Comparison of ENCODE assay signal across 9 cellular contexts in the genomic region with DNA sequence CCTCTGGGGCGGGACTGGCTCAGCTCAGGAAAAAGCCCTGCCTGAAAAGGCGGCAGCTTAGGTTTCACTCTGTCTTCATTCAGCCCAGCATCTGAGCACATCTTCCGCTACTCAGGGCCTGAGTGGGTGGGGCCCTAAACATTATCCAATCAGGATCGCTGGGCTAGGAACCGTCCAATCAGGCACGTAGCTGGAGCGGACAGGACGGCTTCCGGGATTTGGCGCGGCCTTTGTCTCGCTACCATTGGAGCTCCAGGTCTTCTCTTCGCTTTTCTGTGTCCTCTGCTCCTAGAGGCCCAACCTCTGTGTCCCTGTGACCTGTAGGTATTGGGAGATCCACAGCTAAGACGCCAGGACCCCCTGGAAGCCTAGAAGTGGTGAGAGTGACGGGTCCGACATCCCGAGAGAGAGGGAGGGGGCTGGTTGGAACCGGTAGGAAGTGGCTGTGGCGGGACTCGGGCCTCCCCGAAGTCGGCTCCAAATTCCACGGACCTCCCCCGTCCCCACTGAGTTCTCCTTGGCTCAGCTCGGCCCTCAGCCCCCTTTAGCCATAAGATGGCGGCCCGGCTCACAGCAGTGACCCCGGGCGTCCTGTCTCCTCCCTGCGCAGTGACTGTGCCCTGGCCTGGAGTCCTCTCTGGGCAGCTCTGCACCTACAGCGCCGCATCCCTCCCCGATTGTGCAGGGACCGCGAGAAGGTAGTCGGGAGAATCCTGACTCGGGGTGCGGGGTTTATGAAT.
DNase-seq lines count a peak whose midpoint lies in the region; ATAC-seq, FAIRE-seq and TF ChIP-seq lines count a peak whose summit lies in the region.
"Had no signal": no experiment of that assay in that cellular context is flagged by ENCODE, and none has a peak within 500 bp of the region (broad histone marks: within the 10 kb centered on the region; RNA-seq: fewer than 3 reads in every experiment).

No MANE protein-coding gene starts in this region.

- 11 to 25% methylated on average over 38 of the region's 38 CpGs for WGBS in pancreas, 2 donors

- DNase-seq in H4 (ENCODE audit: low spot score) (peak; percentile 91), T-helper 9 cell (peak; percentile 11), fibroblast of peridontal ligament (ENCODE audit: extremely low read depth) (peak; percentile 0), pancreas (peak; percentile 29 to 59 (median 48)), WERI-Rb-1 (no peak), HT-29 (ENCODE audit: low spot score) (no peak)

- intact Hi-C loops in pancreas (cut with DNase I): no loop called here

- no peaks in the 10 kb centered on the region for H3K4me1 ChIP-seq in pancreas

- H3K27me3 ChIP-seq in pancreas (no peaks in the 10 kb centered on the region), WERI-Rb-1 (ENCODE audit: insufficient read depth, low read depth, severe bottlenecking) (no peaks in the 10 kb centered on the region)

- TF ChIP-seq CTCF in pancreas (IDR thresholded peaks at IDR 0.05) (no peak), WERI-Rb-1 (IDR thresholded peaks at IDR 0.05; ENCODE audit: low read depth, low read length) (no peak)

- H3K36me3 ChIP-seq in pancreas (no peaks in the 10 kb centered on the region), WERI-Rb-1 (no peaks in the 10 kb centered on the region)

- ATAC-seq in pancreas (peak; percentile 69 to 96 (median 82)), GM18909 (IDR thresholded peaks at IDR 0.05; ENCODE audit: poor library complexity, unreplicated experiment) (no peak), GM21825 (IDR thresholded peaks at IDR 0.05; ENCODE audit: unreplicated experiment) (no peak)

- H3K27ac ChIP-seq in pancreas (no peak overlapping the region), WERI-Rb-1 (no peak overlapping the region)
- H3K27ac ChIP-seq: KMS-11 had no signal

- no peak for FAIRE-seq in pancreas (lab: Jason Lieb, UNC)

- peak overlapping the region in 2 of 4 donors; percentile 30 to 32 for H3K4me3 ChIP-seq in pancreas
- H3K4me3 ChIP-seq in WERI-Rb-1 (ENCODE audit: low read depth, low read length): no peak overlapping the region

- H3K9me3 ChIP-seq in pancreas (no peaks in the 10 kb centered on the region), WERI-Rb-1 (ENCODE audit: severe bottlenecking) (peaks cover 4% of the 10 kb centered on the region)

Comparison
In these comparisons a context has a peak if more than half of its experiments do, and no peak if none do; other contexts are left out.
1. DNase-seq: peak in H4 (single experiment), T-helper 9 cell (single experiment), fibroblast of peridontal ligament (single experiment) and pancreas (6 of 6); none in WERI-Rb-1 (single experiment) and HT-29 (single experiment).
2. ATAC-seq: peak in pancreas (4 of 4); none in GM18909 (single experiment) and GM21825 (single experiment).